Comparison of ENCODE assay signal across 11 cellular contexts in the genomic region with DNA sequence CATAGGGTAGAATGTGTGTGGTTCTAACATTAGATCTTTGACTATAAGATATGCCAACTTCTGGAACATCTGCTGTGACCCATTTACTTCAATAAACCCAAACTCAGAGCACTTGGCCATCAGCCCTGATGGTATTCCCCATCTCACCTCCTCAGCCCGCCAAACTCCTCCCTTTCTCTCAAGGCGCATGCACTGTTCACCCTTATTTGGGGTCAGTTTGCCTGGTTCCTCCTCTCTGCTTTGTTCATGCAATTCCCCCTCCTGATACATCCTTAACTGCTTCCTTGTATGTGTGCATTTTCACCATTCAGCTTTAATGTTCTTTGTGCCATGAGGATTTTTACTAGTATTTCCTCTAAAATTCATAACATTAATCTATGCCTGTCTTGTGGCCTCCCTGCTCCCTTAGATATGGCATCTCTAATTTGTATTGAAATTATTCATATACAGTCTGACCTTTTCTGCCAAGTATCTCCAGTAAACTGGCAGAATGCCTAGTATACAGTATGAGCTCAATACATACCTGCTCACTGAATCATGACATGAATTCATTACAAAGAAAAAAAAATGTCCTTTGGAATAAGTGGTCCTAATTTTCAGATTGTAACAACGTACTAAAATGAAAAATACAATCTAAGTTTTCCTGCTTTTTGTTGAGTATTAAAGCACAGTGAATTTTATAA.
DNase-seq lines count a peak whose midpoint lies in the region; ATAC-seq and TF ChIP-seq lines count a peak whose summit lies in the region.
"Had no signal": no experiment of that assay in that cellular context is flagged by ENCODE, and none has a peak within 500 bp of the region (broad histone marks: within the 10 kb centered on the region; RNA-seq: fewer than 3 reads in every experiment).

No MANE protein-coding gene starts in this region.

- DNase-seq in GM03348 (ENCODE audit: low spot score) (peak; percentile 50), PC-9 (peak; percentile 41 to 87), epithelial cell of esophagus (ENCODE audit: low read depth) (peak; percentile 88), skeletal muscle cell (ENCODE audit: low read depth) (peak; percentile 72), midbrain (lab: John Stamatoyannopoulos, UW) (no peak), GF-D8 (lab: John Stamatoyannopoulos, UW) (no peak)
- DNase-seq: activated T-cell treated with anti-CD3 and anti-CD28 coated beads, Interleukin-2, amount 50 U/mL, for 24 hours; heart right ventricle; NCI-H1417 treated with DMSO at 0.1 percent for 48 hours had no signal

- no peaks in the 10 kb centered on the region for H3K36me3 ChIP-seq in PC-9 (ENCODE audit: low read depth)
- H3K36me3 ChIP-seq: heart right ventricle had no signal

- H3K4me2 ChIP-seq in PC-9: peak overlapping the region; percentile 6; the same call in 1 of the 2 replicates

- TF ChIP-seq CTCF in PC-9 (conservative IDR thresholded peaks at IDR 0.05) (no peak), epithelial cell of esophagus (IDR thresholded peaks at IDR 0.05; ENCODE audit: insufficient read depth, low read depth, low read length, missing control alignments) (no peak)

- H2AFZ ChIP-seq in PC-9: no peak overlapping the region

- ATAC-seq in HG03095 (IDR thresholded peaks at IDR 0.05; ENCODE audit: unreplicated experiment) (no peak), GM19328 (IDR thresholded peaks at IDR 0.05; ENCODE audit: unreplicated experiment) (no peak)
- ATAC-seq: heart right ventricle had no signal

- peak overlapping the region; percentile 12; the same call in 1 of the 2 replicates for H3K27ac ChIP-seq in PC-9
- H3K27ac ChIP-seq: heart right ventricle had no signal

- H3K4me3 ChIP-seq in PC-9 (no peak overlapping the region), epithelial cell of esophagus (ENCODE audit: low read length) (no peak overlapping the region), skeletal muscle cell (ENCODE audit: low read depth, low read length) (no peak overlapping the region)
- H3K4me3 ChIP-seq: heart right ventricle had no signal

- H3K9me3 ChIP-seq in PC-9 (ENCODE audit: insufficient read depth, low read depth): peaks cover 26% of the 10 kb centered on the region

- peaks cover 23% of the 10 kb centered on the region for H3K4me1 ChIP-seq in PC-9 (replicated peaks; ENCODE audit: insufficient read depth)
- H3K4me1 ChIP-seq: heart right ventricle had no signal

- no peaks in the 10 kb centered on the region for H3K79me2 ChIP-seq in PC-9 (ENCODE audit: low read depth)

- POLR2A ChIA-PET in PC-9 (lab: Charles Lee; ENCODE audit: unreplicated experiment): interaction anchor here (0.6 to 1.0 kb wide), 5 partner anchors 53 to 227 kb away, joined by 3 to 7 read pairs (median 4); no protein-coding TSS in a partner anchor

- no peaks in the 10 kb centered on the region for H4K20me1 ChIP-seq in PC-9 (ENCODE audit: insufficient read depth)

- H3K27me3 ChIP-seq in PC-9 (ENCODE audit: insufficient read depth, low read depth): no peaks in the 10 kb centered on the region
- H3K27me3 ChIP-seq: heart right ventricle had no signal

- CTCF ChIA-PET in PC-9 (lab: Charles Lee): interaction anchor here (1.2 kb wide), 1 partner anchor 15 kb away, joined by 3 read pairs; no protein-coding TSS in a partner anchor

- no peaks in the 10 kb centered on the region for H3K9me2 ChIP-seq in PC-9 (ENCODE audit: insufficient read depth)

- H3F3A ChIP-seq in PC-9 (ENCODE audit: insufficient read depth, low read depth): peaks cover 5% of the 10 kb centered on the region; the same call in 1 of the 2 replicates

- intact Hi-C loops in PC-9 (cut with micrococcal nuclease; ENCODE audit: unreplicated experiment): loop anchor here (1.0 to 2.0 kb wide), 3 partner anchors 23 to 185 kb away; no protein-coding TSS in a partner anchor

- BruUV-seq in PC-9 (replicated peaks; lab: Mats Ljungman, UMichigan): no TSS peak

Comparison
In these comparisons a context has a peak if more than half of its experiments do, and no peak if none do; other contexts are left out.
1. DNase-seq: peak in GM03348 (single experiment), PC-9 (2 of 2), epithelial cell of esophagus (single experiment) and skeletal muscle cell (single experiment); none in midbrain (single experiment) and GF-D8 (single experiment).